In genomic region chr7:50594734-50595537, GRCh38 we compare ENCODE assay signal across 1 cellular context.
TF ChIP-seq lines count a peak whose summit lies in the region.

No MANE protein-coding gene starts in this region.

TF ChIP-seq in HepG2, 621 proteins besides CTCF, POLR2A, EP300 and RAD21 (continued from another document and continues in another):
- TF ChIP-seq, protein P1, sequence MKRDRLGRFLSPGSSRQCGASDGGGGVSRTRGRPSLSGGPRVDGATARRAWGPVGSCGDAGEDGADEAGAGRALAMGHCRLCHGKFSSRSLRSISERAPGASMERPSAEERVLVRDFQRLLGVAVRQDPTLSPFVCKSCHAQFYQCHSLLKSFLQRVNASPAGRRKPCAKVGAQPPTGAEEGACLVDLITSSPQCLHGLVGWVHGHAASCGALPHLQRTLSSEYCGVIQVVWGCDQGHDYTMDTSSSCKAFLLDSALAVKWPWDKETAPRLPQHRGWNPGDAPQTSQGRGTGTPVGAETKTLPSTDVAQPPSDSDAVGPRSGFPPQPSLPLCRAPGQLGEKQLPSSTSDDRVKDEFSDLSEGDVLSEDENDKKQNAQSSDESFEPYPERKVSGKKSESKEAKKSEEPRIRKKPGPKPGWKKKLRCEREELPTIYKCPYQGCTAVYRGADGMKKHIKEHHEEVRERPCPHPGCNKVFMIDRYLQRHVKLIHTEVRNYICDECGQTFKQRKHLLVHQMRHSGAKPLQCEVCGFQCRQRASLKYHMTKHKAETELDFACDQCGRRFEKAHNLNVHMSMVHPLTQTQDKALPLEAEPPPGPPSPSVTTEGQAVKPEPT (CRISPR knock-in tag; IDR thresholded peaks at IDR 0.05; ENCODE audit: low read depth), result no peak
- TF ChIP-seq ZNF577 (CRISPR knock-in tag; IDR thresholded peaks at IDR 0.05; ENCODE audit: borderline replicate concordance, low read depth) (no peak), KAT8 (CRISPR knock-in tag; IDR thresholded peaks at IDR 0.05) (peak; percentile 16; the same call in 1 of the 2 replicates), FOSL1 (CRISPR knock-in tag; IDR thresholded peaks at IDR 0.05; ENCODE audit: borderline replicate concordance) (no peak), ZMYM3 (CRISPR knock-in tag; IDR thresholded peaks at IDR 0.05) (no peak), ZNF713 (CRISPR knock-in tag; IDR thresholded peaks at IDR 0.05) (no peak), ZNF563 (CRISPR knock-in tag; IDR thresholded peaks at IDR 0.05) (no peak), ZNF296 (CRISPR knock-in tag; conservative IDR thresholded peaks at IDR 0.05) (no peak), CSRNP1 (CRISPR knock-in tag; IDR thresholded peaks at IDR 0.05) (no peak), KDM1A (CRISPR knock-in tag; IDR thresholded peaks at IDR 0.05) (no peak), ETV5 (CRISPR knock-in tag; IDR thresholded peaks at IDR 0.05; ENCODE audit: borderline replicate concordance) (peak; percentile 54; the same call in 1 of the 2 replicates), ZNF598 (CRISPR knock-in tag; IDR thresholded peaks at IDR 0.05; ENCODE audit: borderline replicate concordance) (no peak), ZNF781 (CRISPR knock-in tag; IDR thresholded peaks at IDR 0.05; ENCODE audit: borderline replicate concordance, not compliant biosample characterization) (no peak), ZBTB21 (CRISPR knock-in tag; IDR thresholded peaks at IDR 0.05) (no peak), GATA4 (IDR thresholded peaks at IDR 0.05; ENCODE audit: borderline replicate concordance, low read depth) (no peak), SOX5 (CRISPR knock-in tag; IDR thresholded peaks at IDR 0.05; ENCODE audit: borderline replicate concordance) (0 out of 2 replicates have a peak, but pooled peaks have one; percentile 20), ZNF264 (CRISPR knock-in tag; IDR thresholded peaks at IDR 0.05) (no peak), SOX6 (IDR thresholded peaks at IDR 0.05) (no peak), SOX6 (CRISPR knock-in tag; IDR thresholded peaks at IDR 0.05) (0 out of 2 replicates have a peak, but pooled peaks have one; percentile 37), ZNF430 (CRISPR knock-in tag; IDR thresholded peaks at IDR 0.05) (0 out of 2 replicates have a peak, but pooled peaks have one; percentile 35), HNRNPH1 (optimal IDR thresholded peaks at IDR 0.05; ENCODE audit: low read depth, low read length) (no peak), HOXA9 (CRISPR knock-in tag; IDR thresholded peaks at IDR 0.05; ENCODE audit: borderline replicate concordance) (no peak), ZFYVE20 (CRISPR knock-in tag; IDR thresholded peaks at IDR 0.05; ENCODE audit: borderline replicate concordance, low read depth) (no peak), TFAP4 (IDR thresholded peaks at IDR 0.05; ENCODE audit: borderline replicate concordance, low read depth) (peak; percentile 55; the same call in 1 of the 2 replicates), ZNF512B (CRISPR knock-in tag; IDR thresholded peaks at IDR 0.05; ENCODE audit: borderline replicate concordance) (no peak), ZBTB38 (CRISPR knock-in tag; IDR thresholded peaks at IDR 0.05) (0 out of 2 replicates have a peak, but pooled peaks have one; percentile 22), ZNF549 (CRISPR knock-in tag; IDR thresholded peaks at IDR 0.05) (no peak), ZNF136 (CRISPR knock-in tag; IDR thresholded peaks at IDR 0.05; ENCODE audit: low read depth) (no peak), SRSF1 (optimal IDR thresholded peaks at IDR 0.05; ENCODE audit: low read depth, low read length) (no peak), ZNF350 (CRISPR knock-in tag; IDR thresholded peaks at IDR 0.05; ENCODE audit: borderline replicate concordance, low read depth) (no peak), TCF7 (IDR thresholded peaks at IDR 0.05; ENCODE audit: low read depth) (no peak), ZNF557 (CRISPR knock-in tag; IDR thresholded peaks at IDR 0.05) (0 out of 2 replicates have a peak, but pooled peaks have one; percentile 55), ZNF556 (CRISPR knock-in tag; IDR thresholded peaks at IDR 0.05; ENCODE audit: borderline replicate concordance) (peak; percentile 38; the same call in 1 of the 2 replicates), ZKSCAN8 (CRISPR knock-in tag; IDR thresholded peaks at IDR 0.05; ENCODE audit: borderline replicate concordance) (no peak), RARG (CRISPR knock-in tag; IDR thresholded peaks at IDR 0.05; ENCODE audit: low read depth) (no peak), RBM39 (IDR thresholded peaks at IDR 0.05; ENCODE audit: low read depth, low read length, poor library complexity, severe bottlenecking) (no peak), ZNF20 (CRISPR knock-in tag; IDR thresholded peaks at IDR 0.05) (no peak), ZKSCAN5 (CRISPR knock-in tag; IDR thresholded peaks at IDR 0.05) (no peak), ZNF383 (CRISPR knock-in tag; IDR thresholded peaks at IDR 0.05; ENCODE audit: borderline replicate concordance) (no peak), ZNF138 (CRISPR knock-in tag; IDR thresholded peaks at IDR 0.05; ENCODE audit: low read depth) (no peak)
- TF ChIP-seq, protein P2, sequence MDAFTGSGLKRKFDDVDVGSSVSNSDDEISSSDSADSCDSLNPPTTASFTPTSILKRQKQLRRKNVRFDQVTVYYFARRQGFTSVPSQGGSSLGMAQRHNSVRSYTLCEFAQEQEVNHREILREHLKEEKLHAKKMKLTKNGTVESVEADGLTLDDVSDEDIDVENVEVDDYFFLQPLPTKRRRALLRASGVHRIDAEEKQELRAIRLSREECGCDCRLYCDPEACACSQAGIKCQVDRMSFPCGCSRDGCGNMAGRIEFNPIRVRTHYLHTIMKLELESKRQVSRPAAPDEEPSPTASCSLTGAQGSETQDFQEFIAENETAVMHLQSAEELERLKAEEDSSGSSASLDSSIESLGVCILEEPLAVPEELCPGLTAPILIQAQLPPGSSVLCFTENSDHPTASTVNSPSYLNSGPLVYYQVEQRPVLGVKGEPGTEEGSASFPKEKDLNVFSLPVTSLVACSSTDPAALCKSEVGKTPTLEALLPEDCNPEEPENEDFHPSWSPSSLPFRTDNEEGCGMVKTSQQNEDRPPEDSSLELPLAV (CRISPR knock-in tag; conservative IDR thresholded peaks at IDR 0.05; ENCODE audit: low read depth), result no peak
- TF ChIP-seq, protein P3, sequence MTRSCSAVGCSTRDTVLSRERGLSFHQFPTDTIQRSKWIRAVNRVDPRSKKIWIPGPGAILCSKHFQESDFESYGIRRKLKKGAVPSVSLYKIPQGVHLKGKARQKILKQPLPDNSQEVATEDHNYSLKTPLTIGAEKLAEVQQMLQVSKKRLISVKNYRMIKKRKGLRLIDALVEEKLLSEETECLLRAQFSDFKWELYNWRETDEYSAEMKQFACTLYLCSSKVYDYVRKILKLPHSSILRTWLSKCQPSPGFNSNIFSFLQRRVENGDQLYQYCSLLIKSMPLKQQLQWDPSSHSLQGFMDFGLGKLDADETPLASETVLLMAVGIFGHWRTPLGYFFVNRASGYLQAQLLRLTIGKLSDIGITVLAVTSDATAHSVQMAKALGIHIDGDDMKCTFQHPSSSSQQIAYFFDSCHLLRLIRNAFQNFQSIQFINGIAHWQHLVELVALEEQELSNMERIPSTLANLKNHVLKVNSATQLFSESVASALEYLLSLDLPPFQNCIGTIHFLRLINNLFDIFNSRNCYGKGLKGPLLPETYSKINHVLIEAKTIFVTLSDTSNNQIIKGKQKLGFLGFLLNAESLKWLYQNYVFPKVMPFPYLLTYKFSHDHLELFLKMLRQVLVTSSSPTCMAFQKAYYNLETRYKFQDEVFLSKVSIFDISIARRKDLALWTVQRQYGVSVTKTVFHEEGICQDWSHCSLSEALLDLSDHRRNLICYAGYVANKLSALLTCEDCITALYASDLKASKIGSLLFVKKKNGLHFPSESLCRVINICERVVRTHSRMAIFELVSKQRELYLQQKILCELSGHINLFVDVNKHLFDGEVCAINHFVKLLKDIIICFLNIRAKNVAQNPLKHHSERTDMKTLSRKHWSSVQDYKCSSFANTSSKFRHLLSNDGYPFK (CRISPR knock-in tag; IDR thresholded peaks at IDR 0.05; ENCODE audit: borderline replicate concordance), result no peak
- TF ChIP-seq, protein P4, sequence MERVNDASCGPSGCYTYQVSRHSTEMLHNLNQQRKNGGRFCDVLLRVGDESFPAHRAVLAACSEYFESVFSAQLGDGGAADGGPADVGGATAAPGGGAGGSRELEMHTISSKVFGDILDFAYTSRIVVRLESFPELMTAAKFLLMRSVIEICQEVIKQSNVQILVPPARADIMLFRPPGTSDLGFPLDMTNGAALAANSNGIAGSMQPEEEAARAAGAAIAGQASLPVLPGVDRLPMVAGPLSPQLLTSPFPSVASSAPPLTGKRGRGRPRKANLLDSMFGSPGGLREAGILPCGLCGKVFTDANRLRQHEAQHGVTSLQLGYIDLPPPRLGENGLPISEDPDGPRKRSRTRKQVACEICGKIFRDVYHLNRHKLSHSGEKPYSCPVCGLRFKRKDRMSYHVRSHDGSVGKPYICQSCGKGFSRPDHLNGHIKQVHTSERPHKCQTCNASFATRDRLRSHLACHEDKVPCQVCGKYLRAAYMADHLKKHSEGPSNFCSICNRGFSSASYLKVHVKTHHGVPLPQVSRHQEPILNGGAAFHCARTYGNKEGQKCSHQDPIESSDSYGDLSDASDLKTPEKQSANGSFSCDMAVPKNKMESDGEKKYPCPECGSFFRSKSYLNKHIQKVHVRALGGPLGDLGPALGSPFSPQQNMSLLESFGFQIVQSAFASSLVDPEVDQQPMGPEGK (CRISPR knock-in tag; IDR thresholded peaks at IDR 0.05), result peak; percentile 43; the same call in 1 of the 2 replicates
- TF ChIP-seq, protein P5, sequence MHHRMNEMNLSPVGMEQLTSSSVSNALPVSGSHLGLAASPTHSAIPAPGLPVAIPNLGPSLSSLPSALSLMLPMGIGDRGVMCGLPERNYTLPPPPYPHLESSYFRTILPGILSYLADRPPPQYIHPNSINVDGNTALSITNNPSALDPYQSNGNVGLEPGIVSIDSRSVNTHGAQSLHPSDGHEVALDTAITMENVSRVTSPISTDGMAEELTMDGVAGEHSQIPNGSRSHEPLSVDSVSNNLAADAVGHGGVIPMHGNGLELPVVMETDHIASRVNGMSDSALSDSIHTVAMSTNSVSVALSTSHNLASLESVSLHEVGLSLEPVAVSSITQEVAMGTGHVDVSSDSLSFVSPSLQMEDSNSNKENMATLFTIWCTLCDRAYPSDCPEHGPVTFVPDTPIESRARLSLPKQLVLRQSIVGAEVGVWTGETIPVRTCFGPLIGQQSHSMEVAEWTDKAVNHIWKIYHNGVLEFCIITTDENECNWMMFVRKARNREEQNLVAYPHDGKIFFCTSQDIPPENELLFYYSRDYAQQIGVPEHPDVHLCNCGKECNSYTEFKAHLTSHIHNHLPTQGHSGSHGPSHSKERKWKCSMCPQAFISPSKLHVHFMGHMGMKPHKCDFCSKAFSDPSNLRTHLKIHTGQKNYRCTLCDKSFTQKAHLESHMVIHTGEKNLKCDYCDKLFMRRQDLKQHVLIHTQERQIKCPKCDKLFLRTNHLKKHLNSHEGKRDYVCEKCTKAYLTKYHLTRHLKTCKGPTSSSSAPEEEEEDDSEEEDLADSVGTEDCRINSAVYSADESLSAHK (CRISPR knock-in tag; IDR thresholded peaks at IDR 0.05; ENCODE audit: borderline replicate concordance), result no peak
- TF ChIP-seq, protein P6, sequence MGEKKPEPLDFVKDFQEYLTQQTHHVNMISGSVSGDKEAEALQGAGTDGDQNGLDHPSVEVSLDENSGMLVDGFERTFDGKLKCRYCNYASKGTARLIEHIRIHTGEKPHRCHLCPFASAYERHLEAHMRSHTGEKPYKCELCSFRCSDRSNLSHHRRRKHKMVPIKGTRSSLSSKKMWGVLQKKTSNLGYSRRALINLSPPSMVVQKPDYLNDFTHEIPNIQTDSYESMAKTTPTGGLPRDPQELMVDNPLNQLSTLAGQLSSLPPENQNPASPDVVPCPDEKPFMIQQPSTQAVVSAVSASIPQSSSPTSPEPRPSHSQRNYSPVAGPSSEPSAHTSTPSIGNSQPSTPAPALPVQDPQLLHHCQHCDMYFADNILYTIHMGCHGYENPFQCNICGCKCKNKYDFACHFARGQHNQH (CRISPR knock-in tag; IDR thresholded peaks at IDR 0.05), result 0 out of 2 replicates have a peak, but pooled peaks have one; percentile 34
